ENCODE assay signal across 21 cellular contexts in the genomic region with DNA sequence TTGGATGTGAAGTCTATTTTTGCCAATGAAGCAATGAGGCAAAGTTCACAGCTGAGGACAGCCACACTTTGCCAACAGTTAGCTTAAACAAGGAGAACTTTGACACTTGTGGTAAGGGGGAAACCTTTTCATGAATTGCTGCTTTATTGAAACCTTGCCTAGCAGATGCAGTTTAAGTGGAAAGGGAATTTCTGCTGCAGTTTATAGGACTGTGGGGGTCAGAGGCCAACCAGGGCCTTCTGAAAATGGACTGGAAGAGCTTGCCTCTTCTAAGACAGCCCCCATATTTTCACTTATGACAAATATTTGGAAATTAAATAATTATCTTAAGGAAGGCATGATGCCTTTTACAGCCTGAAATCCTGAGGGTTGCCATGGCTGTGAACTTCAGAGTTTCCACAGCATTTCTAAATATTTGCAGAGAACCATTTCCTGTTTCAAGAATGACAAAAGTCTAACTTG.
"Had no signal": no experiment of that assay in that cellular context is flagged by ENCODE, and none has a peak within 500 bp of the region (broad histone marks: within the 10 kb centered on the region; RNA-seq: fewer than 3 reads in every experiment).

No MANE protein-coding gene starts in this region.

- ATAC-seq: effector memory CD8-positive, alpha-beta T cell; gastroesophageal sphincter; left cardiac atrium; left ventricle myocardium superior; naive thymus-derived CD8-positive, alpha-beta T cell had no signal

- H3K9me3 ChIP-seq: prostate gland, stomach, thoracic aorta had no signal

- DNase-seq: cerebellar nuclear complex; effector memory CD8-positive, alpha-beta T cell; glutamatergic neuron; kidney; left cardiac atrium; left ventricle myocardium superior; naive thymus-derived CD8-positive, alpha-beta T cell; retina; sigmoid colon; stimulated activated CD4-positive, alpha-beta T cell treated with anti-CD3 and anti-CD28 coated beads, Interleukin-12 subunit alpha, Interleukin-12 subunit beta, amount 100 ng/mL, for 4 hours; stimulated activated naive CD4-positive, alpha-beta T cell; stomach; substantia nigra; transverse colon had no signal

- H3K27me3 ChIP-seq: esophagus muscularis mucosa, gastroesophageal sphincter, sigmoid colon, stomach, transverse colon had no signal

- H3K27ac ChIP-seq: epithelial cell of prostate, esophagus muscularis mucosa, gastroesophageal sphincter, parathyroid adenoma, prostate gland, sigmoid colon, skin epidermis, stomach, transverse colon had no signal

- H3K4me1 ChIP-seq: esophagus muscularis mucosa, parathyroid adenoma, prostate gland, sigmoid colon, stomach, transverse colon had no signal

- H3K36me3 ChIP-seq: esophagus muscularis mucosa, gastroesophageal sphincter, prostate gland, sigmoid colon, stomach, thoracic aorta, transverse colon had no signal

- H3K4me3 ChIP-seq: esophagus muscularis mucosa, gastroesophageal sphincter, prostate gland, sigmoid colon, skin epidermis, stomach, thoracic aorta, transverse colon had no signal
